ENCODE assay signal across 8 cellular contexts in the genomic region with DNA sequence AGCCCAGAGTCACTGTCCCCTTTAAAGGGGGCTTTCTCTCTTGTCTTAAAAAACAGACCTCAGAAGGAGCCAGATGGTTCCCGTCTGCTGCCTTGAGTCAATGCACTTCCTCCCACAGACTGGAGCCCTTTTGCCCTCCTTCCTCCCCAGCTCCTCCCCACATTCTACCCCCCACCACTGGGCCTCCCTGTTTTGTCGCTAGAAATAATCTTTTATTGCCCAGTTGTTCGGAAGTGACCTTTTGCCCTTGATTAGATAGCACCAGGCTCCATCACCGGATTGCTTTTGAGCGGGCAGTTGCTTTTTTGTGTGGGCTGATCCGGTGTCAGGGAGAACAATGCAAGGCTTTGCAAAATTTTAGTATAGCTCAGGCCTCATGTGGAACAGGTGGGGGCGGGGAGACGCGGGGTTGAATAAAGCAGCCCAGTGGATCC. TPM values are rescaled to one million over a fixed set of nuclear protein-coding genes. Genes with fewer than 3 reads are reported as not detected.
DNase-seq lines count a peak whose midpoint lies in the region; ATAC-seq and TF ChIP-seq lines count a peak whose summit lies in the region.

No MANE protein-coding gene starts in this region.

- POLR2A ChIA-PET in MCF 10A (lab: Yijun Ruan, JAX), result no interaction called here

- no peaks in the 10 kb centered on the region for H3K9me3 Mint-ChIP-seq in MCF 10A (ENCODE audit: unreplicated experiment)

- H3K36me3 Mint-ChIP-seq in MCF 10A (ENCODE audit: insufficient read depth, unreplicated experiment), result no peaks in the 10 kb centered on the region

- ATAC-seq in HG02973 (IDR thresholded peaks at IDR 0.05; ENCODE audit: unreplicated experiment) (peak; percentile 72), body of pancreas (peak; percentile 77), right lobe of liver (peak; percentile 80 to 92 (median 91)), HG02970 (IDR thresholded peaks at IDR 0.05; ENCODE audit: low FRiP score, unreplicated experiment) (no peak)

- DNase-seq in breast epithelium (ENCODE audit: low spot score in 2 of 2) (no peak), MCF 10A (ENCODE audit: unreplicated experiment) (no peak), NT2/D1 (ENCODE audit: low read depth, low spot score) (peak; percentile 43), body of pancreas (peak in 3 of 4 donors; percentile 25 to 54 (median 42)), right lobe of liver (peak in 2 of 3 donors; percentile 45 to 52), transverse colon (peak; percentile 55)

- no peak overlapping the region for H3K27ac Mint-ChIP-seq in MCF 10A (ENCODE audit: low read depth, unreplicated experiment)

- H3K4me3 ChIP-seq in breast epithelium (peak overlapping the region in 1 of 3 donors; percentile 44), NT2/D1 (ENCODE audit: insufficient read length, low read depth) (no peak overlapping the region), body of pancreas (no peak overlapping the region), right lobe of liver (no peak overlapping the region), transverse colon (peak overlapping the region in 1 of 4 donors; percentile 9)

- TF ChIP-seq CTCF in breast epithelium (IDR thresholded peaks at IDR 0.05) (no peak), MCF 10A (IDR thresholded peaks at IDR 0.05; ENCODE audit: unreplicated experiment) (no peak), body of pancreas (IDR thresholded peaks at IDR 0.05) (no peak), right lobe of liver (IDR thresholded peaks at IDR 0.05) (no peak), transverse colon (IDR thresholded peaks at IDR 0.05) (no peak)

- BruUV-seq in MCF 10A (replicated peaks; lab: Mats Ljungman, UMichigan), result no TSS peak

- H3K27ac ChIP-seq in breast epithelium (peak overlapping the region; percentile 59 to 71), body of pancreas (peak overlapping the region in 3 of 4 donors; percentile 55 to 64 (median 57)), right lobe of liver (peak overlapping the region in 1 of 3 donors; percentile 30), transverse colon (peak overlapping the region; percentile 15 to 65 (median 52))

- WGBS in body of pancreas, 2 donors, result 19 to 31% methylated on average over 9 of the region's 9 CpGs
- WGBS in right lobe of liver (ENCODE audit: insufficient coverage, low coverage, low lambda C conversion rate, missing lambda C conversion rate), result 16% methylated on average over 9 of the region's 9 CpGs
- 15 to 19% methylated on average over 7 to 9 of the region's 9 CpGs for WGBS in transverse colon (ENCODE audit: low coverage in 1 of 2), 2 donors

- H3K27me3 ChIP-seq in breast epithelium (no peaks in the 10 kb centered on the region), NT2/D1 (ENCODE audit: insufficient read depth, insufficient read length) (no peaks in the 10 kb centered on the region), body of pancreas (no peaks in the 10 kb centered on the region), right lobe of liver (no peaks in the 10 kb centered on the region), transverse colon (no peaks in the 10 kb centered on the region)

- H3K9me3 ChIP-seq in breast epithelium, result no peaks in the 10 kb centered on the region
- no peaks in the 10 kb centered on the region for H3K9me3 ChIP-seq in NT2/D1 (ENCODE audit: insufficient read depth, low read length)
- no peaks in the 10 kb centered on the region for H3K9me3 ChIP-seq in body of pancreas
- H3K9me3 ChIP-seq in right lobe of liver, result no peaks in the 10 kb centered on the region
- H3K9me3 ChIP-seq in transverse colon, result no peaks in the 10 kb centered on the region

- TF ChIP-seq POLR2A in breast epithelium (IDR thresholded peaks at IDR 0.05) (no peak), body of pancreas (IDR thresholded peaks at IDR 0.05) (peak in 2 of 3 donors; percentile 32 to 43), right lobe of liver (IDR thresholded peaks at IDR 0.05) (no peak), transverse colon (IDR thresholded peaks at IDR 0.05) (peak; percentile 24)

- H3K4me1 ChIP-seq in breast epithelium, result no peaks in the 10 kb centered on the region
- no peaks in the 10 kb centered on the region for H3K4me1 ChIP-seq in NT2/D1 (ENCODE audit: insufficient read depth, insufficient read length)
- H3K4me1 ChIP-seq in body of pancreas, result peaks cover 11% of the 10 kb centered on the region
- no peaks in the 10 kb centered on the region for H3K4me1 ChIP-seq in right lobe of liver
- H3K4me1 ChIP-seq in transverse colon, result peaks cover 3 to 19% (median 10%) of the 10 kb centered on the region in 4 donors

- no peak overlapping the region for H3K9ac ChIP-seq in NT2/D1 (ENCODE audit: insufficient read length, low read depth)

- in situ Hi-C loops in transverse colon (cut with MboI; ENCODE audit: low pct_ligation_motif_present in 1 of 4, low pct_unique_long_range_greater_than_20kb in 1 of 4, low sequenced_read_pairs in 3 of 4), result no loop called here

- intact Hi-C loops in breast epithelium (cut with DNase I; ENCODE audit: low total_unique reads) (no loop called here), MCF 10A (cut with micrococcal nuclease) (no loop called here), body of pancreas (cut with DNase I) (no loop called here), right lobe of liver (cut with DNase I) (no loop called here), transverse colon (cut with DNase I; ENCODE audit: low total_unique reads) (no loop called here)

- TF ChIP-seq EP300 in transverse colon (IDR thresholded peaks at IDR 0.05; ENCODE audit: low read depth), result no peak

- CTCF ChIA-PET in MCF 10A (lab: Yijun Ruan, JAX), result interaction anchor here (1.0 kb wide), 1 partner anchor 12 kb away, joined by 4 read pairs; no protein-coding TSS in a partner anchor

- no peak overlapping the region for H3K4me3 Mint-ChIP-seq in MCF 10A (ENCODE audit: unreplicated experiment)

- no peaks in the 10 kb centered on the region for H3K36me3 ChIP-seq in breast epithelium
- no peaks in the 10 kb centered on the region for H3K36me3 ChIP-seq in NT2/D1 (ENCODE audit: insufficient read depth, insufficient read length, low read length)
- H3K36me3 ChIP-seq in body of pancreas (replicated peaks in 1 of 2; ENCODE audit: insufficient read depth in 1 of 2, low read depth in 2 of 2), result no peaks in the 10 kb centered on the region
- no peaks in the 10 kb centered on the region for H3K36me3 ChIP-seq in right lobe of liver
- H3K36me3 ChIP-seq in transverse colon, result no peaks in the 10 kb centered on the region

- no peaks in the 10 kb centered on the region for H3K4me1 Mint-ChIP-seq in MCF 10A (ENCODE audit: insufficient read depth, unreplicated experiment)

- H3K27me3 Mint-ChIP-seq in MCF 10A (ENCODE audit: insufficient read depth, unreplicated experiment), result no peaks in the 10 kb centered on the region

RNA-seq across cellular contexts. Expression of a gene that starts 47.7 kb away (rescaled TPM):
- total RNA-seq in breast epithelium (100 to 1,000 TPM in 2 of 3 donors, 10 to 100 TPM in 1; 82.1 to 233 (median 103) TPM), MCF 10A (2022) (4.3 and 5.6 TPM in 2 replicates), body of pancreas (100 to 1,000 TPM in 1 of 2 donors, 10 to 100 TPM in 1; 40.0 to 118 TPM), right lobe of liver (10 to 100 TPM in 5 of 6 experiments, 1 to 10 TPM in 1; 9.3 to 16.1 (median 14.3) TPM), transverse colon (10 to 100 TPM; 22.1 to 47.2 (median 33.7) TPM)

Comparison
In these comparisons a context has a peak if more than half of its experiments do, and no peak if none do; other contexts are left out.
1. DNase-seq: peak in NT2/D1 (single experiment), body of pancreas (3 of 4), right lobe of liver (2 of 3) and transverse colon (single experiment); none in breast epithelium (0 of 2) and MCF 10A (single experiment).
2. POLR2A ChIP-seq: peak in body of pancreas (2 of 3) and transverse colon (single experiment); none in breast epithelium (single experiment) and right lobe of liver (single experiment).